ENCODE assay signal across 8 cellular contexts in genomic region chr20:63895886-63896135, GRCh38. TPM values are rescaled to one million over a fixed set of nuclear protein-coding genes. Genes with fewer than 3 reads are reported as not detected.
A peak's percentile ranks its signal among the peaks of the same experiment; 100 is the strongest.
DNase-seq lines count a peak whose midpoint lies in the region; ATAC-seq, FAIRE-seq and TF ChIP-seq lines count a peak whose summit lies in the region.

No MANE protein-coding gene starts in this region.

- H4K20me1 ChIP-seq in hepatocyte (ENCODE audit: insufficient read depth, poor library complexity, severe bottlenecking), result peaks cover 52% of the 10 kb centered on the region

- H2AFZ ChIP-seq in hepatocyte, result no peak overlapping the region

- peak overlapping the region; percentile 97 for H3K4me3 Mint-ChIP-seq in activated naive CD4-positive, alpha-beta T cell treated with anti-CD3 and anti-CD28 coated beads, Interleukin-2, amount 10 ng/mL, durations not matched to agents 7 days and 5 days
- peak overlapping the region; percentile 87 for H3K4me3 Mint-ChIP-seq in WTC11

- no peaks in the 10 kb centered on the region for H3K27me3 ChIP-seq in hepatocyte
- no peaks in the 10 kb centered on the region for H3K27me3 ChIP-seq in small intestine (ENCODE audit: control insufficient read depth in 2 of 2, insufficient read depth in 2 of 2, low read length in 2 of 2)

- H3K79me2 ChIP-seq in hepatocyte, result peaks cover 53% of the 10 kb centered on the region

- H3K36me3 ChIP-seq in hepatocyte (replicated peaks; ENCODE audit: insufficient read depth, low read depth) (no peaks in the 10 kb centered on the region), small intestine (ENCODE audit: control insufficient read depth in 2 of 2, insufficient read depth in 2 of 2, low read length in 2 of 2) (no peaks in the 10 kb centered on the region)

- peaks cover 51% of the 10 kb centered on the region for H3K4me1 Mint-ChIP-seq in activated naive CD4-positive, alpha-beta T cell treated with anti-CD3 and anti-CD28 coated beads, Interleukin-2, amount 10 ng/mL, durations not matched to agents 7 days and 5 days
- peaks cover 15% of the 10 kb centered on the region for H3K4me1 Mint-ChIP-seq in WTC11

- no peak for DNase-seq in activated naive CD4-positive, alpha-beta T cell treated with anti-CD3 and anti-CD28 coated beads, Interleukin-2, amount 10 ng/mL, durations not matched to agents 7 days and 5 days
- no peak for DNase-seq in activated naive CD4-positive, alpha-beta T cell treated with Interleukin-2 at 50 U/mL for 16 hours
- DNase-seq in WTC11 (ENCODE audit: low spot score) (no peak), hepatocyte (ENCODE audit: low spot score) (no peak), small intestine (no peak), mesenteric fat pad (ENCODE audit: low spot score) (no peak), NCI-H187 treated with DMSO at 0.1 percent for 48 hours (lab: John Stamatoyannopoulos, UW) (no peak)

- no peak for ATAC-seq in WTC11
- ATAC-seq in GM21786 (IDR thresholded peaks at IDR 0.05; ENCODE audit: unreplicated experiment), result no peak

- H3K9me2 ChIP-seq in hepatocyte (replicated peaks; ENCODE audit: insufficient read depth), result no peaks in the 10 kb centered on the region

- H3K9me3 ChIP-seq in hepatocyte (ENCODE audit: low read depth) (no peaks in the 10 kb centered on the region), small intestine (ENCODE audit: control insufficient read depth, low read depth) (no peaks in the 10 kb centered on the region)

- CTCF ChIA-PET in activated naive CD4-positive, alpha-beta T cell treated with anti-CD3 and anti-CD28 coated beads, Interleukin-2, amount 10 ng/mL, durations not matched to agents 7 days and 5 days (lab: Charles Lee), result interaction anchor here (0.7 to 1.4 kb wide), 4 partner anchors 11 to 77 kb away, joined by 3 to 6 read pairs (median 4); partner anchors contain the start of gene TPD52L2
- CTCF ChIA-PET in WTC11 (lab: Charles Lee), result interaction anchor here (1.2 to 4.2 kb wide), 5 partner anchors 38 to 162 kb away, joined by 3 to 20 read pairs (median 6); partner anchors contain the start of gene SAMD10

- POLR2A ChIA-PET in WTC11 (lab: Charles Lee), result no interaction called here

- WGBS in hepatocyte (ENCODE audit: low lambda C conversion rate, missing lambda C conversion rate), result 6% methylated on average over 6 of the region's 6 CpGs
- WGBS in small intestine, 3 donors, result 0 to 1% (median 0%) methylated on average over 6 of the region's 6 CpGs

- no peaks in the 10 kb centered on the region for H3K27me3 Mint-ChIP-seq in activated naive CD4-positive, alpha-beta T cell treated with anti-CD3 and anti-CD28 coated beads, Interleukin-2, amount 10 ng/mL, durations not matched to agents 7 days and 5 days
- H3K27me3 Mint-ChIP-seq in WTC11 (ENCODE audit: low read depth), result no peaks in the 10 kb centered on the region

- FAIRE-seq in small intestine (lab: Jason Lieb, UNC), result no peak

- H3K4me3 ChIP-seq in hepatocyte (peak overlapping the region; percentile 37), small intestine (ENCODE audit: low read depth in 1 of 2, low read length in 2 of 2) (peak overlapping the region; percentile 65 to 79)

- H3K4me2 ChIP-seq in hepatocyte, result peak overlapping the region; percentile 79

- H3K9me3 Mint-ChIP-seq in activated naive CD4-positive, alpha-beta T cell treated with anti-CD3 and anti-CD28 coated beads, Interleukin-2, amount 10 ng/mL, durations not matched to agents 7 days and 5 days, result no peaks in the 10 kb centered on the region
- H3K9me3 Mint-ChIP-seq in WTC11, result no peaks in the 10 kb centered on the region

- H3K27ac Mint-ChIP-seq in activated naive CD4-positive, alpha-beta T cell treated with anti-CD3 and anti-CD28 coated beads, Interleukin-2, amount 10 ng/mL, durations not matched to agents 7 days and 5 days, result peak overlapping the region; percentile 98
- H3K27ac Mint-ChIP-seq in WTC11, result peak overlapping the region; percentile 81

- TF ChIP-seq CTCF in WTC11 (IDR thresholded peaks at IDR 0.05), result no peak
- TF ChIP-seq CTCF in hepatocyte (IDR thresholded peaks at IDR 0.05; ENCODE audit: poor library complexity), result no peak

- H3K4me1 ChIP-seq in hepatocyte (ENCODE audit: insufficient read depth) (peaks cover 14% of the 10 kb centered on the region), small intestine (ENCODE audit: control insufficient read depth in 2 of 2, insufficient read depth in 1 of 2, low read depth in 1 of 2, low read length in 1 of 2) (peaks cover 7 to 8% of the 10 kb centered on the region in 2 donors)

- peaks cover 30% of the 10 kb centered on the region for H3K36me3 Mint-ChIP-seq in activated naive CD4-positive, alpha-beta T cell treated with anti-CD3 and anti-CD28 coated beads, Interleukin-2, amount 10 ng/mL, durations not matched to agents 7 days and 5 days
- peaks cover 7% of the 10 kb centered on the region for H3K36me3 Mint-ChIP-seq in WTC11

- H3K27ac ChIP-seq in hepatocyte (peak overlapping the region; percentile 86), small intestine (ENCODE audit: low read depth in 1 of 2, low read length in 1 of 2) (peak overlapping the region; percentile 93 to 94)

TF ChIP-seq in WTC11, 78 proteins besides CTCF, POLR2A, EP300 and RAD21:
- TF ChIP-seq E2F5 (CRISPR knock-in tag; IDR thresholded peaks at IDR 0.05), result no peak

RNA-seq across cellular contexts. Expression of gene DNAJC5, which starts 0.9 kb away (rescaled TPM):
- total RNA-seq in WTC11 (2021), result 28.5 to 31.5 TPM (median 29.6 TPM) in 3 replicates
- 34.0 and 39.6 TPM in 2 replicates for total RNA-seq in hepatocyte
- 6.6 and 10.2 TPM in 2 replicates for polyA plus RNA-seq in hepatocyte
- 10 to 100 TPM; 37.0 to 52.3 (median 43.7) TPM for polyA plus RNA-seq in small intestine
- total RNA-seq in mesenteric fat pad, result 50.5 TPM

RNA-seq across cellular contexts. Expression of gene TPD52L2, which starts 30.7 kb away (rescaled TPM):
- total RNA-seq in WTC11 (2021), result 80.8 to 87.2 TPM (median 85.6 TPM) in 3 replicates
- total RNA-seq in hepatocyte, result 83.2 and 86.2 TPM in 2 replicates
- polyA plus RNA-seq in hepatocyte, result 93.8 and 98.1 TPM in 2 replicates
- 10 to 100 TPM; 67.2 to 87.7 (median 72.7) TPM for polyA plus RNA-seq in small intestine
- total RNA-seq in mesenteric fat pad, result 114 TPM

RNA-seq across cellular contexts. Expression of gene ABHD16B, which starts 34.5 kb away (rescaled TPM):
- total RNA-seq in WTC11 (2021), result 0.11 TPM in 1 of 3 replicates, not detected in the others
- not detected in 2 replicates for total RNA-seq in hepatocyte
- polyA plus RNA-seq in hepatocyte, result 0.68 and 0.95 TPM in 2 replicates
- under 1 TPM in 2 of 3 donors, not detected in 1; 0.34 to 0.67 TPM for polyA plus RNA-seq in small intestine
- not detected for total RNA-seq in mesenteric fat pad
